ENCODE assay signal across 9 cellular contexts in the genomic region with DNA sequence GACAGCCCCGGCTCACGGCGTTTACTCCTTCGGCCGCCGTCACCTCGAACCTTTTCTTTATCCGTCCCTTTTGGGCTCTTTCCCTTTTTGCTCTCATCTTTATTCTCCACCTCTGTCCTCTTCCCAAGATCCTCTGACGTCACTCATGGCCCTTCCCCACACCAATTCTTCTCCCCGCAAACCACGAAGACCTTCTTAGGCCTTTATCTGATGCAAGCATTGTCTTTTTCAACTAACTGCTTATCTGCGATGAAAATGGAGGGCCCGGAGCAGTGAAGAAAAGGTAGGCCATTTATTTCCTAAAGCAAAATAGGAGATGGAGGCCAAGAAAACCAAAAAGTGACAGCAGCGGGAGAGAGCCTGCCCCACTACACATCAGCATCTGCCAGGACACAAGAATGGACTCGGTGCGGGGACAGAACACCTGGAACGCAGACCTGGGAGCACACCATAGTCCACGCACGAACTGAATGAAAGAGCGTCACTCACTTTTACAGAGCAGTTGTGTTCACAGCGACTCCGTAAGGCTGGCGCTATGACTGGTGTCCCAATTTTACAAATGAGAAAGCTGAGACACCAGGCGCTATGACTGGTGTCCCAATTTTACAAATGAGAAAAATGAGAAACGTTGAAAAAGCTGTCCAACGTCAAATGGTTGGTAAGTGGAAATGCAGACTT. TPM values are rescaled to one million over a fixed set of nuclear protein-coding genes. Genes with fewer than 3 reads are reported as not detected.
DNase-seq lines count a peak whose midpoint lies in the region; ATAC-seq and TF ChIP-seq lines count a peak whose summit lies in the region.
"Had no signal": no experiment of that assay in that cellular context is flagged by ENCODE, and none has a peak within 500 bp of the region (broad histone marks: within the 10 kb centered on the region; RNA-seq: fewer than 3 reads in every experiment).

No MANE protein-coding gene starts in this region.

- DNase-seq in activated T-cell treated with anti-CD3 and anti-CD28 coated beads, Interleukin-2, amount 50 U/mL, for 4 hours: no peak
- DNase-seq in activated T-cell treated with anti-CD3 and anti-CD28 coated beads, Interleukin-2, amount 50 U/mL, for 1 hour: no peak
- DNase-seq in endothelial cell (ENCODE audit: low spot score): no peak
- DNase-seq in naive thymus-derived CD4-positive, alpha-beta T cell: peak in 3 of 9 donors; percentile 5 to 34 (median 19)
- no peak for DNase-seq in type B pancreatic cell (ENCODE audit: extremely low spot score, unreplicated experiment)
- DNase-seq in lower leg skin (ENCODE audit: low spot score in 2 of 2): no peak
- DNase-seq: NCI-H774 had no signal

- CTCF ChIA-PET in naive thymus-derived CD4-positive, alpha-beta T cell (lab: Charles Lee): no interaction called here

- WGBS in lower leg skin, 2 donors: 53 to 55% methylated on average over 26 of the region's 26 CpGs

- H3K4me3 Mint-ChIP-seq in activated T-cell treated with anti-CD3 and anti-CD28 coated beads, Interleukin-2, amount 50 U/mL, for 4 hours: peak overlapping the region; percentile 29
- H3K4me3 Mint-ChIP-seq in endothelial cell (ENCODE audit: unreplicated experiment): peak overlapping the region; percentile 91
- peak overlapping the region; percentile 59 to 93 (median 80) for H3K4me3 Mint-ChIP-seq in naive thymus-derived CD4-positive, alpha-beta T cell
- peak overlapping the region; percentile 87 for H3K4me3 Mint-ChIP-seq in type B pancreatic cell

- no peak for TF ChIP-seq POLR2A in lower leg skin (IDR thresholded peaks at IDR 0.05)

- H3K27ac Mint-ChIP-seq in endothelial cell (ENCODE audit: unreplicated experiment) (peak overlapping the region; percentile 53), type B pancreatic cell (peak overlapping the region; percentile 84)
- H3K27ac Mint-ChIP-seq in naive thymus-derived CD4-positive, alpha-beta T cell: peak overlapping the region; percentile 61 to 97 (median 85)

- H3K4me3 ChIP-seq in naive thymus-derived CD4-positive, alpha-beta T cell (ENCODE audit: low read length): peak overlapping the region; percentile 17
- H3K4me3 ChIP-seq in lower leg skin (ENCODE audit: low read depth, poor library complexity, severe bottlenecking): no peak overlapping the region

- no peaks in the 10 kb centered on the region for H3K27me3 ChIP-seq in naive thymus-derived CD4-positive, alpha-beta T cell (ENCODE audit: control insufficient read depth in 2 of 2, insufficient read depth in 2 of 2, low read length in 2 of 2)

- TF ChIP-seq CTCF in endothelial cell (IDR thresholded peaks at IDR 0.05; ENCODE audit: unreplicated experiment) (no peak), type B pancreatic cell (conservative IDR thresholded peaks at IDR 0.05) (no peak), lower leg skin (IDR thresholded peaks at IDR 0.05) (no peak)

- no peaks in the 10 kb centered on the region for H3K36me3 ChIP-seq in naive thymus-derived CD4-positive, alpha-beta T cell (ENCODE audit: control insufficient read depth in 2 of 3, insufficient read depth in 3 of 3, low read length in 3 of 3)

- peaks cover 2% of the 10 kb centered on the region for H3K4me1 Mint-ChIP-seq in activated T-cell treated with anti-CD3 and anti-CD28 coated beads, Interleukin-2, amount 50 U/mL, for 4 hours (ENCODE audit: low read depth)
- H3K4me1 Mint-ChIP-seq in endothelial cell (ENCODE audit: unreplicated experiment) (peaks cover 9% of the 10 kb centered on the region), type B pancreatic cell (ENCODE audit: unreplicated experiment) (peaks cover 3% of the 10 kb centered on the region)
- H3K4me1 Mint-ChIP-seq in naive thymus-derived CD4-positive, alpha-beta T cell: peaks cover 0 to 22% (median 15%) of the 10 kb centered on the region in 7 donors

- H3K27me3 Mint-ChIP-seq in activated T-cell treated with anti-CD3 and anti-CD28 coated beads, Interleukin-2, amount 50 U/mL, for 4 hours (ENCODE audit: low read depth): peaks cover 39% of the 10 kb centered on the region
- H3K27me3 Mint-ChIP-seq in endothelial cell (ENCODE audit: unreplicated experiment) (peaks cover 9% of the 10 kb centered on the region), type B pancreatic cell (peaks cover 20% of the 10 kb centered on the region)
- peaks cover 22 to 39% (median 37%) of the 10 kb centered on the region in 5 donors for H3K27me3 Mint-ChIP-seq in naive thymus-derived CD4-positive, alpha-beta T cell

- H3K9me3 ChIP-seq in naive thymus-derived CD4-positive, alpha-beta T cell (ENCODE audit: control insufficient read depth in 2 of 3, low read length in 3 of 3): no peaks in the 10 kb centered on the region

- H3K27ac ChIP-seq in naive thymus-derived CD4-positive, alpha-beta T cell (ENCODE audit: low read depth, low read length): peak overlapping the region; percentile 45

- ATAC-seq in activated T-cell treated with anti-CD3 and anti-CD28 coated beads, Interleukin-2, amount 50 U/mL, for 4 hours: peak in 1 of 2 donors; percentile 12
- peak; percentile 51 for ATAC-seq in naive thymus-derived CD4-positive, alpha-beta T cell
- ATAC-seq in GM18909 (IDR thresholded peaks at IDR 0.05; ENCODE audit: poor library complexity, unreplicated experiment) (no peak), HG02938 (IDR thresholded peaks at IDR 0.05; ENCODE audit: unreplicated experiment) (no peak)

- intact Hi-C loops in naive thymus-derived CD4-positive, alpha-beta T cell (cut with micrococcal nuclease): no loop called here
- intact Hi-C loops in lower leg skin (cut with DNase I; ENCODE audit: low total_unique reads): no loop called here

- POLR2A ChIA-PET in naive thymus-derived CD4-positive, alpha-beta T cell (lab: Charles Lee): no interaction called here

- H3K36me3 Mint-ChIP-seq in activated T-cell treated with anti-CD3 and anti-CD28 coated beads, Interleukin-2, amount 50 U/mL, for 4 hours (ENCODE audit: insufficient read depth): no peaks in the 10 kb centered on the region
- no peaks in the 10 kb centered on the region for H3K36me3 Mint-ChIP-seq in endothelial cell (ENCODE audit: low read depth, unreplicated experiment)
- H3K36me3 Mint-ChIP-seq in naive thymus-derived CD4-positive, alpha-beta T cell: no peaks in the 10 kb centered on the region
- no peaks in the 10 kb centered on the region for H3K36me3 Mint-ChIP-seq in type B pancreatic cell

- H3K4me1 ChIP-seq in naive thymus-derived CD4-positive, alpha-beta T cell (ENCODE audit: control insufficient read depth in 2 of 2, insufficient read depth in 2 of 2, low read length in 2 of 2): no peaks in the 10 kb centered on the region

- H3K9me3 Mint-ChIP-seq in activated T-cell treated with anti-CD3 and anti-CD28 coated beads, Interleukin-2, amount 50 U/mL, for 4 hours: no peaks in the 10 kb centered on the region
- no peaks in the 10 kb centered on the region for H3K9me3 Mint-ChIP-seq in endothelial cell (ENCODE audit: unreplicated experiment)
- H3K9me3 Mint-ChIP-seq in naive thymus-derived CD4-positive, alpha-beta T cell: peaks cover 0 to 5% (median 2%) of the 10 kb centered on the region in 11 donors
- no peaks in the 10 kb centered on the region for H3K9me3 Mint-ChIP-seq in type B pancreatic cell

RNA-seq across cellular contexts. Expression of a gene that starts 45.3 kb away (rescaled TPM):
- total RNA-seq in activated T-cell treated with anti-CD3 and anti-CD28 coated beads, Interleukin-2, amount 50 U/mL, for 4 hours: 10 to 100 TPM; 28.3 to 33.2 (median 29.3) TPM
- total RNA-seq in endothelial cell (ENCODE audit: unreplicated experiment): 13.9 TPM
- 10 to 100 TPM; 11.2 to 16.1 (median 14.3) TPM for total RNA-seq in naive thymus-derived CD4-positive, alpha-beta T cell
- polyA plus RNA-seq in naive thymus-derived CD4-positive, alpha-beta T cell: 1 to 10 TPM in 1 of 2 donors, under 1 TPM in 1; 0.76 to 3.8 TPM
- total RNA-seq in type B pancreatic cell (ENCODE audit: low replicate concordance): 17.4 and 17.6 TPM in 2 replicates
- total RNA-seq in lower leg skin: 10 to 100 TPM; 10.6 to 18.7 (median 15.4) TPM

Comparison
In these comparisons a context has a peak if more than half of its experiments do, and no peak if none do; other contexts are left out.
1. H3K4me3 Mint-ChIP-seq: peak in every context shown above with its lines; median percentile 91 in endothelial cell; 87 in type B pancreatic cell; 80 in naive thymus-derived CD4-positive, alpha-beta T cell; 29 in activated T-cell treated with anti-CD3 and anti-CD28 coated beads, Interleukin-2, amount 50 U/mL, for 4 hours.